ENCODE assay signal across 11 cellular contexts in the genomic region with DNA sequence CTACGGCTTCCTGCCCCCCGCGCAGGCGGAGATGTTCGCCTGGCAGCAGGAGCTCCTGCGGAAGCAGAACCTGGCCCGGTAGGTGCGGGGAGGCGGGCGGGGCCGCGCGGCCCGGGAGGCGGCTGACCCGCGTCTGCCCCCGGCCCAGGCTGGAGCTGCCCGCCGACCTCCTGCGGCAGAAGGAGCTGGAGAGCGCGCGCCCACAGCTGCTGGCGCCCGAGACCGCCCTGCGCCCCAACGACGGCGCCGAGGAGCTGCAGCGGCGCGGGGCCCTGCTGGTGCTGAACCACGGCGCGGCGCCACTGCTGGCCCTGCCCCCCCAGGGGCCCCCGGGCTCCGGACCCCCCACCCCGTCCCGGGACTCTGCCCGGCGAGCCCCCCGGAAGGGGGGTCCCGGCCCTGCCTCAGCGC. TPM values are rescaled to one million over a fixed set of nuclear protein-coding genes. Genes with fewer than 3 reads are reported as not detected.
DNase-seq lines count a peak whose midpoint lies in the region; ATAC-seq and TF ChIP-seq lines count a peak whose summit lies in the region.
"Had no signal": no experiment of that assay in that cellular context is flagged by ENCODE, and none has a peak within 500 bp of the region (broad histone marks: within the 10 kb centered on the region; RNA-seq: fewer than 3 reads in every experiment).

No MANE protein-coding gene starts in this region.

- H3K79me2 ChIP-seq in ACC112 (ENCODE audit: control insufficient read depth, insufficient read depth, low read length, unreplicated experiment): no peaks in the 10 kb centered on the region
- H3K79me2 ChIP-seq in GM23338 (replicated peaks; ENCODE audit: insufficient read depth): no peaks in the 10 kb centered on the region

- H3K4me3 ChIP-seq in ACC112 (ENCODE audit: low read depth, low read length): peak overlapping the region; percentile 44
- H3K4me3 ChIP-seq in GM23338: peak overlapping the region; percentile 55
- peak overlapping the region; percentile 50 to 62 for H3K4me3 ChIP-seq in ascending aorta
- peak overlapping the region; percentile 46 for H3K4me3 ChIP-seq in lower lobe of right lung

- H3K36me3 Mint-ChIP-seq in GM23338 (ENCODE audit: low read depth): peaks cover 17% of the 10 kb centered on the region; the same call in 2 of the 3 replicates

- DNase-seq in GM23338 (ENCODE audit: low spot score) (peak; percentile 70), ascending aorta (ENCODE audit: low spot score in 2 of 2) (no peak), lower lobe of right lung (no peak), NCI-H2196 treated with DMSO at 0.1 percent for 48 hours (lab: John Stamatoyannopoulos, UW; ENCODE audit: unreplicated experiment) (no peak), HuH-7.5 (ENCODE audit: low spot score) (no peak)
- DNase-seq in stimulated activated CD4-positive, alpha-beta T cell treated with anti-CD3 and anti-CD28 coated beads, Interleukin-4, amount 100 ng/mL, for 1 hour: no peak

- TF ChIP-seq CTCF in GM23338 (conservative IDR thresholded peaks at IDR 0.05; ENCODE audit: low read depth in 2 of 2) (no peak), ascending aorta (IDR thresholded peaks at IDR 0.05) (no peak), lower lobe of right lung (IDR thresholded peaks at IDR 0.05) (no peak)

- peak overlapping the region; percentile 79 for H3K4me2 ChIP-seq in GM23338

- H3K36me3 ChIP-seq in ACC112 (ENCODE audit: insufficient read depth, low read length): peaks cover 3% of the 10 kb centered on the region; the same call in 1 of the 2 replicates
- peaks cover 6% of the 10 kb centered on the region; the same call in 1 of the 2 replicates for H3K36me3 ChIP-seq in GM23338 (ENCODE audit: insufficient read depth)
- H3K36me3 ChIP-seq in ascending aorta: peaks cover 10 to 25% of the 10 kb centered on the region in 2 donors
- peaks cover 19% of the 10 kb centered on the region for H3K36me3 ChIP-seq in lower lobe of right lung

- H3K27ac Mint-ChIP-seq in GM23338: no peak overlapping the region
- H3K27ac Mint-ChIP-seq: stimulated activated naive CD8-positive, alpha-beta T cell treated with anti-CD3 and anti-CD28 coated beads, Interleukin-15, Interleukin-2, amounts not matched to agents 100 ng/mL and 50 ng/mL, for 24 hours had no signal

- ATAC-seq in GM23338 (peak; percentile 33), lower lobe of right lung (no peak), GM21737 (IDR thresholded peaks at IDR 0.05; ENCODE audit: unreplicated experiment) (no peak)

- H3K9me3 Mint-ChIP-seq in GM23338: peaks cover 3% of the 10 kb centered on the region; the same call in 1 of the 3 replicates
- H3K9me3 Mint-ChIP-seq: stimulated activated naive CD8-positive, alpha-beta T cell treated with anti-CD3 and anti-CD28 coated beads, Interleukin-15, Interleukin-2, amounts not matched to agents 100 ng/mL and 50 ng/mL, for 24 hours had no signal

- H3K27ac ChIP-seq in ACC112 (ENCODE audit: low read depth, low read length): no peak overlapping the region
- H3K27ac ChIP-seq in GM23338 (ENCODE audit: low read depth): no peak overlapping the region
- H3K27ac ChIP-seq in ascending aorta: peak overlapping the region; percentile 56 to 60
- H3K27ac ChIP-seq in lower lobe of right lung: peak overlapping the region; percentile 28

- no peak overlapping the region for H3K4me3 Mint-ChIP-seq in GM23338
- H3K4me3 Mint-ChIP-seq: stimulated activated naive CD8-positive, alpha-beta T cell treated with anti-CD3 and anti-CD28 coated beads, Interleukin-15, Interleukin-2, amounts not matched to agents 100 ng/mL and 50 ng/mL, for 24 hours had no signal

- H2AFZ ChIP-seq in ACC112 (ENCODE audit: low read length, unreplicated experiment): no peak overlapping the region
- H2AFZ ChIP-seq in GM23338: no peak overlapping the region

- 0 out of 2 replicates have a peak, but pooled peaks cover 3% of the 10 kb centered on the region for H3F3A ChIP-seq in GM23338 (replicated peaks; ENCODE audit: low read depth)

- intact Hi-C loops in ascending aorta (cut with DNase I) (no loop called here), lower lobe of right lung (cut with DNase I) (no loop called here)

- H3K27me3 ChIP-seq in ACC112 (ENCODE audit: insufficient read depth, low read length): peaks cover 5% of the 10 kb centered on the region; the same call in 1 of the 2 replicates
- H3K27me3 ChIP-seq in GM23338 (ENCODE audit: insufficient read depth): peaks cover 68% of the 10 kb centered on the region
- peaks cover 12% of the 10 kb centered on the region for H3K27me3 ChIP-seq in ascending aorta
- H3K27me3 ChIP-seq in lower lobe of right lung (ENCODE audit: low read depth): peaks cover 63% of the 10 kb centered on the region

- peaks cover 51% of the 10 kb centered on the region for H3K27me3 Mint-ChIP-seq in GM23338 (ENCODE audit: insufficient read depth, low read depth, poor library complexity)

- peaks cover 27% of the 10 kb centered on the region for H3K4me1 ChIP-seq in ACC112 (ENCODE audit: control insufficient read depth, insufficient read depth, low read length, unreplicated experiment)
- H3K4me1 ChIP-seq in GM23338 (ENCODE audit: insufficient read depth): peaks cover 5% of the 10 kb centered on the region; the same call in 1 of the 2 replicates
- peaks cover 13 to 21% of the 10 kb centered on the region in 2 donors for H3K4me1 ChIP-seq in ascending aorta
- peaks cover 35% of the 10 kb centered on the region for H3K4me1 ChIP-seq in lower lobe of right lung

- H3K9me2 ChIP-seq in GM23338 (ENCODE audit: insufficient read depth): no peaks in the 10 kb centered on the region

- no peaks in the 10 kb centered on the region; the same call in 1 of the 2 replicates for H4K20me1 ChIP-seq in GM23338 (replicated peaks; ENCODE audit: insufficient read depth)

- H3K9me3 ChIP-seq in ascending aorta: no peaks in the 10 kb centered on the region
- H3K9me3 ChIP-seq in lower lobe of right lung: no peaks in the 10 kb centered on the region

- peaks cover 11% of the 10 kb centered on the region; the same call in 2 of the 3 replicates for H3K4me1 Mint-ChIP-seq in GM23338

TF ChIP-seq in GM23338, 12 proteins besides CTCF, POLR2A, EP300 and RAD21 (continues in another document):
- TF ChIP-seq POLR2AphosphoS5 (IDR thresholded peaks at IDR 0.05; ENCODE audit: low read depth): no peak

RNA-seq across cellular contexts. Expression of gene NOC2L, which starts 16.6 kb away (rescaled TPM):
- total RNA-seq in GM23338 (2014; rRNA removed; shearing (Covaris generic)): 123 and 125 TPM in 2 replicates
- 79.3 and 89.0 TPM in 2 replicates for polyA plus RNA-seq in GM23338 (2016; fragmentation: Nextera tagmentation; extraction: Ambion mirVana)
- total RNA-seq in ascending aorta (33.2 TPM), lower lobe of right lung (46.5 TPM)

RNA-seq across cellular contexts. Expression of gene KLHL17, which starts 18.0 kb away (rescaled TPM):
- 27.8 and 37.1 TPM in 2 replicates for total RNA-seq in GM23338 (2014; rRNA removed; shearing (Covaris generic))
- 16.5 and 17.8 TPM in 2 replicates for polyA plus RNA-seq in GM23338 (2016; fragmentation: Nextera tagmentation; extraction: Ambion mirVana)
- total RNA-seq in ascending aorta (16.6 TPM), lower lobe of right lung (17.0 TPM)

RNA-seq across cellular contexts. Expression of gene SAMD11, which starts 18.7 kb away (rescaled TPM):
- 0.14 and 0.19 TPM in 2 replicates for total RNA-seq in GM23338 (2014; rRNA removed; shearing (Covaris generic))
- polyA plus RNA-seq in GM23338 (2016; fragmentation: Nextera tagmentation; extraction: Ambion mirVana): 0.40 and 0.47 TPM in 2 replicates
- total RNA-seq in ascending aorta: 9.7 TPM
- total RNA-seq in lower lobe of right lung: 2.2 TPM

RNA-seq across cellular contexts. Expression of gene PLEKHN1, which starts 23.9 kb away (rescaled TPM):
- total RNA-seq in GM23338 (2014; rRNA removed; shearing (Covaris generic)): 2.2 and 3.3 TPM in 2 replicates
- polyA plus RNA-seq in GM23338 (2016; fragmentation: Nextera tagmentation; extraction: Ambion mirVana): 0.94 and 1.4 TPM in 2 replicates
- total RNA-seq in ascending aorta (not detected), lower lobe of right lung (1.2 TPM)

RNA-seq across cellular contexts. Expression of gene PERM1, which starts 39.5 kb away (rescaled TPM):
- not detected in 2 replicates for total RNA-seq in GM23338 (2014; rRNA removed; shearing (Covaris generic))
- 0.66 and 1.1 TPM in 2 replicates for polyA plus RNA-seq in GM23338 (2016; fragmentation: Nextera tagmentation; extraction: Ambion mirVana)
- total RNA-seq in ascending aorta (not detected), lower lobe of right lung (not detected)
- total RNA-seq: LHCN-M2, osteocyte had no signal

Comparison
In these comparisons a context has a peak if more than half of its experiments do, and no peak if none do; other contexts are left out.
1. H3K27ac ChIP-seq: peak in ascending aorta (2 of 2) and lower lobe of right lung (single experiment); none in ACC112 (single experiment) and GM23338 (single experiment).
2. Peak in every context shown above with its lines, with median percentiles within 50 percentile points of each other: H3K4me3 ChIP-seq.